ENCODE assay signal across 6 cellular contexts in genomic region chr2:74470742-74471141, GRCh38. TPM values are rescaled to one million over a fixed set of nuclear protein-coding genes. Genes with fewer than 3 reads are reported as not detected.
DNase-seq lines count a peak whose midpoint lies in the region; ATAC-seq and TF ChIP-seq lines count a peak whose summit lies in the region.
"Not testable (repeated sequence)": the region's sequence is repeated elsewhere in the genome, so short reads cannot be mapped to it uniquely, and the experiment has no call there.

No MANE protein-coding gene starts in this region.

- H3K79me2 ChIP-seq in GM23338 (replicated peaks; ENCODE audit: insufficient read depth) = not testable (repeated sequence)

- H3F3A ChIP-seq in GM23338 (replicated peaks; ENCODE audit: low read depth) = peaks cover 13% of the 10 kb centered on the region

- not testable (repeated sequence) for H3K9me2 ChIP-seq in GM23338 (ENCODE audit: insufficient read depth)

- WGBS in aorta, 2 donors = 93 to 94% methylated on average over 12 of the region's 12 CpGs

- H3K4me2 ChIP-seq in GM23338 = not testable (repeated sequence)

- H3K27me3 ChIP-seq in GM23338 (ENCODE audit: insufficient read depth); aorta (ENCODE audit: control insufficient read depth in 1 of 2, insufficient read depth in 2 of 2, low read length in 1 of 2): not testable (repeated sequence)

- not testable (repeated sequence) for DNase-seq in GM23338 (ENCODE audit: low spot score); activated T-helper 2 cell treated with anti-CD3 and anti-CD28 coated beads, Interferon-gamma antibody, Interleukin-2, Interleukin-4, amounts not matched to agents 10 μg/mL and 5 μg/mL and 100 μg/mL, durations not matched to agents 14 hours and 24 hours and 36 hours (ENCODE audit: low spot score); effector memory CD8-positive, alpha-beta T cell; natural killer cell treated with Interleukin-12 subunit alpha and Interleukin-12 subunit beta and Interleukin-15 and Interleukin-18, amount 100 ng/mL, for 72 hours (ENCODE audit: low spot score)
- DNase-seq in aorta = peak; percentile 21 to 63

- H3K4me3 Mint-ChIP-seq in GM23338 = peak overlapping the region; percentile 55; the same call in 2 of the 3 replicates
- H3K4me3 Mint-ChIP-seq in activated T-helper 2 cell treated with anti-CD3 and anti-CD28 coated beads, Interferon-gamma antibody, Interleukin-2, Interleukin-4, amounts not matched to agents 10 μg/mL and 5 μg/mL and 100 μg/mL, durations not matched to agents 14 hours and 24 hours and 36 hours (ENCODE audit: low read depth) = peak overlapping the region; percentile 73
- H3K4me3 Mint-ChIP-seq in effector memory CD8-positive, alpha-beta T cell = peak overlapping the region; percentile 36 to 65
- peak overlapping the region; percentile 67 for H3K4me3 Mint-ChIP-seq in natural killer cell treated with Interleukin-12 subunit alpha and Interleukin-12 subunit beta and Interleukin-15 and Interleukin-18, amount 100 ng/mL, for 72 hours

- not testable (repeated sequence) for H3K9me3 ChIP-seq in aorta (ENCODE audit: control insufficient read depth, low read length)

- not testable (repeated sequence) for ATAC-seq in GM23338; effector memory CD8-positive, alpha-beta T cell (replicated peaks); natural killer cell treated with Interleukin-12 subunit alpha and Interleukin-12 subunit beta and Interleukin-15 and Interleukin-18, amount 100 ng/mL, for 72 hours; aorta (ENCODE audit: low FRiP score)

- H3K36me3 Mint-ChIP-seq in GM23338 (ENCODE audit: low read depth) = peaks cover 17% of the 10 kb centered on the region
- peaks cover 38% of the 10 kb centered on the region for H3K36me3 Mint-ChIP-seq in activated T-helper 2 cell treated with anti-CD3 and anti-CD28 coated beads, Interferon-gamma antibody, Interleukin-2, Interleukin-4, amounts not matched to agents 10 μg/mL and 5 μg/mL and 100 μg/mL, durations not matched to agents 14 hours and 24 hours and 36 hours (ENCODE audit: low read depth)
- peaks cover 40% of the 10 kb centered on the region for H3K36me3 Mint-ChIP-seq in effector memory CD8-positive, alpha-beta T cell (ENCODE audit: insufficient read depth)
- peaks cover 13% of the 10 kb centered on the region for H3K36me3 Mint-ChIP-seq in natural killer cell treated with Interleukin-12 subunit alpha and Interleukin-12 subunit beta and Interleukin-15 and Interleukin-18, amount 100 ng/mL, for 72 hours

- intact Hi-C loops in activated T-helper 2 cell treated with anti-CD3 and anti-CD28 coated beads, Interferon-gamma antibody, Interleukin-2, Interleukin-4, amounts not matched to agents 10 μg/mL and 5 μg/mL and 100 μg/mL, durations not matched to agents 14 hours and 24 hours and 36 hours (cut with micrococcal nuclease); aorta (cut with DNase I): not testable (repeated sequence)

- not testable (repeated sequence) for H3K4me3 ChIP-seq in GM23338; aorta (ENCODE audit: low read length in 2 of 2)

- H3K27me3 Mint-ChIP-seq in GM23338 (ENCODE audit: insufficient read depth, low read depth, poor library complexity) = peaks cover 15% of the 10 kb centered on the region
- not testable (repeated sequence) for H3K27me3 Mint-ChIP-seq in activated T-helper 2 cell treated with anti-CD3 and anti-CD28 coated beads, Interferon-gamma antibody, Interleukin-2, Interleukin-4, amounts not matched to agents 10 μg/mL and 5 μg/mL and 100 μg/mL, durations not matched to agents 14 hours and 24 hours and 36 hours (ENCODE audit: low read depth); effector memory CD8-positive, alpha-beta T cell; natural killer cell treated with Interleukin-12 subunit alpha and Interleukin-12 subunit beta and Interleukin-15 and Interleukin-18, amount 100 ng/mL, for 72 hours

- not testable (repeated sequence) for H3K27ac ChIP-seq in GM23338 (ENCODE audit: low read depth); aorta (ENCODE audit: low read depth in 1 of 2, low read length in 2 of 2)
- peak overlapping the region; percentile 97 for H3K27ac ChIP-seq in VCaP

- not testable (repeated sequence) for H3K9me3 Mint-ChIP-seq in GM23338; activated T-helper 2 cell treated with anti-CD3 and anti-CD28 coated beads, Interferon-gamma antibody, Interleukin-2, Interleukin-4, amounts not matched to agents 10 μg/mL and 5 μg/mL and 100 μg/mL, durations not matched to agents 14 hours and 24 hours and 36 hours; effector memory CD8-positive, alpha-beta T cell; natural killer cell treated with Interleukin-12 subunit alpha and Interleukin-12 subunit beta and Interleukin-15 and Interleukin-18, amount 100 ng/mL, for 72 hours

- H3K27ac Mint-ChIP-seq in GM23338 = not testable (repeated sequence)
- peak overlapping the region; percentile 73 for H3K27ac Mint-ChIP-seq in activated T-helper 2 cell treated with anti-CD3 and anti-CD28 coated beads, Interferon-gamma antibody, Interleukin-2, Interleukin-4, amounts not matched to agents 10 μg/mL and 5 μg/mL and 100 μg/mL, durations not matched to agents 14 hours and 24 hours and 36 hours
- peak overlapping the region; percentile 62 to 84 for H3K27ac Mint-ChIP-seq in effector memory CD8-positive, alpha-beta T cell
- peak overlapping the region; percentile 75 to 87 for H3K27ac Mint-ChIP-seq in natural killer cell treated with Interleukin-12 subunit alpha and Interleukin-12 subunit beta and Interleukin-15 and Interleukin-18, amount 100 ng/mL, for 72 hours

- H3K4me1 Mint-ChIP-seq in GM23338 = not testable (repeated sequence)
- H3K4me1 Mint-ChIP-seq in activated T-helper 2 cell treated with anti-CD3 and anti-CD28 coated beads, Interferon-gamma antibody, Interleukin-2, Interleukin-4, amounts not matched to agents 10 μg/mL and 5 μg/mL and 100 μg/mL, durations not matched to agents 14 hours and 24 hours and 36 hours (ENCODE audit: low read depth) = peaks cover 25% of the 10 kb centered on the region
- H3K4me1 Mint-ChIP-seq in effector memory CD8-positive, alpha-beta T cell (ENCODE audit: low read depth in 2 of 2) = peaks cover 18 to 19% of the 10 kb centered on the region in 2 donors
- H3K4me1 Mint-ChIP-seq in natural killer cell treated with Interleukin-12 subunit alpha and Interleukin-12 subunit beta and Interleukin-15 and Interleukin-18, amount 100 ng/mL, for 72 hours (ENCODE audit: low read depth in 2 of 2) = peaks cover 32 to 36% of the 10 kb centered on the region in 2 donors

- TF ChIP-seq CTCF in GM23338 (conservative IDR thresholded peaks at IDR 0.05; ENCODE audit: low read depth in 2 of 2); VCaP (conservative IDR thresholded peaks at IDR 0.05): not testable (repeated sequence)

- H3K36me3 ChIP-seq in GM23338 (ENCODE audit: insufficient read depth); aorta (ENCODE audit: control insufficient read depth in 1 of 2, insufficient read depth in 2 of 2, low read length in 1 of 2): not testable (repeated sequence)

- not testable (repeated sequence) for H2AFZ ChIP-seq in GM23338

- H4K20me1 ChIP-seq in GM23338 (replicated peaks; ENCODE audit: insufficient read depth) = not testable (repeated sequence)

- not testable (repeated sequence) for H3K4me1 ChIP-seq in GM23338 (ENCODE audit: insufficient read depth); aorta (ENCODE audit: control insufficient read depth in 1 of 2, insufficient read depth in 2 of 2, low read length in 2 of 2)

RNA-seq across cellular contexts. Expression of gene MRPL53, which starts 1.7 kb away (rescaled TPM):
- total RNA-seq in GM23338 (2014; rRNA removed; shearing (Covaris generic)) = 7.7 and 8.2 TPM in 2 replicates
- polyA plus RNA-seq in GM23338 (2016; fragmentation: Nextera tagmentation; extraction: Ambion mirVana) = 65.1 and 70.4 TPM in 2 replicates
- total RNA-seq in activated T-helper 2 cell treated with anti-CD3 and anti-CD28 coated beads, Interferon-gamma antibody, Interleukin-2, Interleukin-4, amounts not matched to agents 10 μg/mL and 5 μg/mL and 100 μg/mL, durations not matched to agents 14 hours and 24 hours and 36 hours = 102 and 110 TPM in 2 replicates
- 100 to 1,000 TPM in 1 of 2 donors, 10 to 100 TPM in 1; 94.5 to 111 TPM for total RNA-seq in natural killer cell treated with Interleukin-12 subunit alpha and Interleukin-12 subunit beta and Interleukin-15 and Interleukin-18, amount 100 ng/mL, for 72 hours
- 10 to 100 TPM; 56.6 to 63.1 TPM for total RNA-seq in aorta
- 10 to 100 TPM; 55.1 to 55.8 TPM for polyA plus RNA-seq in aorta

RNA-seq across cellular contexts. Expression of gene MOGS, which starts 5.6 kb away (rescaled TPM):
- 56.5 and 61.6 TPM in 2 replicates for total RNA-seq in GM23338 (2014; rRNA removed; shearing (Covaris generic))
- polyA plus RNA-seq in GM23338 (2016; fragmentation: Nextera tagmentation; extraction: Ambion mirVana) = 9.7 and 10.4 TPM in 2 replicates
- total RNA-seq in activated T-helper 2 cell treated with anti-CD3 and anti-CD28 coated beads, Interferon-gamma antibody, Interleukin-2, Interleukin-4, amounts not matched to agents 10 μg/mL and 5 μg/mL and 100 μg/mL, durations not matched to agents 14 hours and 24 hours and 36 hours = 83.2 and 86.4 TPM in 2 replicates
- total RNA-seq in natural killer cell treated with Interleukin-12 subunit alpha and Interleukin-12 subunit beta and Interleukin-15 and Interleukin-18, amount 100 ng/mL, for 72 hours = 100 to 1,000 TPM in 1 of 2 donors, 10 to 100 TPM in 1; 97.9 to 111 TPM
- 10 to 100 TPM; 33.4 to 45.1 TPM for total RNA-seq in aorta
- 10 to 100 TPM; 13.8 to 36.2 TPM for polyA plus RNA-seq in aorta

RNA-seq across cellular contexts. Expression of gene CCDC142, which starts 12.1 kb away (rescaled TPM):
- 12.3 and 20.5 TPM in 2 replicates for total RNA-seq in GM23338 (2014; rRNA removed; shearing (Covaris generic))
- 5.1 and 5.8 TPM in 2 replicates for polyA plus RNA-seq in GM23338 (2016; fragmentation: Nextera tagmentation; extraction: Ambion mirVana)
- 25.1 and 26.9 TPM in 2 replicates for total RNA-seq in activated T-helper 2 cell treated with anti-CD3 and anti-CD28 coated beads, Interferon-gamma antibody, Interleukin-2, Interleukin-4, amounts not matched to agents 10 μg/mL and 5 μg/mL and 100 μg/mL, durations not matched to agents 14 hours and 24 hours and 36 hours
- total RNA-seq in natural killer cell treated with Interleukin-12 subunit alpha and Interleukin-12 subunit beta and Interleukin-15 and Interleukin-18, amount 100 ng/mL, for 72 hours = 10 to 100 TPM; 31.8 to 46.5 TPM
- 10 to 100 TPM; 16.1 to 26.0 TPM for total RNA-seq in aorta
- polyA plus RNA-seq in aorta = 1 to 10 TPM; 3.4 to 9.3 TPM

RNA-seq across cellular contexts. Expression of gene TTC31, which starts 12.1 kb away (rescaled TPM):
- 29.2 and 29.6 TPM in 2 replicates for total RNA-seq in GM23338 (2014; rRNA removed; shearing (Covaris generic))
- polyA plus RNA-seq in GM23338 (2016; fragmentation: Nextera tagmentation; extraction: Ambion mirVana) (13.1 and 15.8 TPM in 2 replicates), aorta (10 to 100 TPM in 1 of 2 donors, 1 to 10 TPM in 1; 4.0 to 18.4 TPM)
- 35.1 and 35.9 TPM in 2 replicates for total RNA-seq in activated T-helper 2 cell treated with anti-CD3 and anti-CD28 coated beads, Interferon-gamma antibody, Interleukin-2, Interleukin-4, amounts not matched to agents 10 μg/mL and 5 μg/mL and 100 μg/mL, durations not matched to agents 14 hours and 24 hours and 36 hours
- 10 to 100 TPM; 42.8 to 49.0 TPM for total RNA-seq in natural killer cell treated with Interleukin-12 subunit alpha and Interleukin-12 subunit beta and Interleukin-15 and Interleukin-18, amount 100 ng/mL, for 72 hours
- total RNA-seq in aorta = 10 to 100 TPM; 19.2 to 29.5 TPM

RNA-seq across cellular contexts. Expression of gene WBP1, which starts 12.5 kb away (rescaled TPM):
- total RNA-seq in GM23338 (2014; rRNA removed; shearing (Covaris generic)) = 52.4 and 64.4 TPM in 2 replicates
- polyA plus RNA-seq in GM23338 (2016; fragmentation: Nextera tagmentation; extraction: Ambion mirVana) (53.0 and 62.0 TPM in 2 replicates), aorta (100 to 1,000 TPM in 1 of 2 donors, 10 to 100 TPM in 1; 59.2 to 149 TPM)
- 38.6 and 40.7 TPM in 2 replicates for total RNA-seq in activated T-helper 2 cell treated with anti-CD3 and anti-CD28 coated beads, Interferon-gamma antibody, Interleukin-2, Interleukin-4, amounts not matched to agents 10 μg/mL and 5 μg/mL and 100 μg/mL, durations not matched to agents 14 hours and 24 hours and 36 hours
- total RNA-seq in natural killer cell treated with Interleukin-12 subunit alpha and Interleukin-12 subunit beta and Interleukin-15 and Interleukin-18, amount 100 ng/mL, for 72 hours = 10 to 100 TPM; 28.6 to 48.0 TPM
- total RNA-seq in aorta = 10 to 100 TPM; 38.1 to 56.5 TPM
